In the genomic region with DNA sequence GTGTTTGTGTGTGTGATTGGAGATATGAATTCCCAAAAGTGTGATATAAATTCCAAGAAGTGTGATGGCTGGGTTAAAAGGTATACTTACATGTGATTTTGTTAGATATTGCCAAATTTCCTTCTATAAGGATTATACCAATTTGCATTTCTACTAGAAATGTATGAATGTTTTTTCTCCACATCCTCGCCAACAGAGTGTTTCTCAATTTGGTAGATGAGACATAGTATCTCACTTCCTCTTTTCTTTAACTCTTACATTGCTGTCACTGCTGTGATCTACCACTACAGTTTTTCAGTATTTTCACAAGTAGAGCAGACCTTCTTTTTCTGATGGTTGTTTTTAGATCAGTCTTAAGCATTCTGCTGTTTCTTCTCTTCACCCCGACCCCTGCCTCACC, we compare ENCODE assay signal across 9 cellular contexts.
DNase-seq lines count a peak whose midpoint lies in the region; ATAC-seq and TF ChIP-seq lines count a peak whose summit lies in the region.
"Had no signal": no experiment of that assay in that cellular context is flagged by ENCODE, and none has a peak within 500 bp of the region (broad histone marks: within the 10 kb centered on the region; RNA-seq: fewer than 3 reads in every experiment).

No MANE protein-coding gene starts in this region.

- no peaks in the 10 kb centered on the region for H3K9me2 ChIP-seq in PC-3 (replicated peaks; ENCODE audit: low read length)

- intact Hi-C loops in PC-3 (cut with micrococcal nuclease) (loop anchor here (1.0 kb wide), 1 partner anchor 12 kb away; no protein-coding TSS in a partner anchor), left colon (cut with DNase I, micrococcal nuclease) (no loop called here)

- H3K9me3 Mint-ChIP-seq in stimulated activated memory B cell treated with anti-CD40 and anti-IgM and Interleukin-4, amounts not matched to agents 10 μg/mL and 1 μg/mL and 100 μg/mL, for 72 hours: peaks cover 3% of the 10 kb centered on the region

- H3K27ac Mint-ChIP-seq in stimulated activated memory B cell treated with anti-CD40 and anti-IgM and Interleukin-4, amounts not matched to agents 10 μg/mL and 1 μg/mL and 100 μg/mL, for 72 hours: no peak overlapping the region

- no peak for TF ChIP-seq CTCF in PC-3 (conservative IDR thresholded peaks at IDR 0.05; ENCODE audit: low read depth, low read length)
- TF ChIP-seq CTCF in WERI-Rb-1 (IDR thresholded peaks at IDR 0.05; ENCODE audit: low read depth, low read length): no peak

- H3K27ac ChIP-seq in PC-3 (ENCODE audit: low read length): no peak overlapping the region
- H3K27ac ChIP-seq in WERI-Rb-1: no peak overlapping the region

- H3K36me3 Mint-ChIP-seq in stimulated activated memory B cell treated with anti-CD40 and anti-IgM and Interleukin-4, amounts not matched to agents 10 μg/mL and 1 μg/mL and 100 μg/mL, for 72 hours: peaks cover 5% of the 10 kb centered on the region

- ATAC-seq in GM19324 (IDR thresholded peaks at IDR 0.05; ENCODE audit: low FRiP score, unreplicated experiment) (peak; percentile 91), HG03039 (IDR thresholded peaks at IDR 0.05; ENCODE audit: unreplicated experiment) (peak; percentile 92), PC-3 (no peak), left colon (no peak)
- peak; percentile 79 for ATAC-seq in stimulated activated memory B cell treated with anti-CD40 and anti-IgM and Interleukin-4, amounts not matched to agents 10 μg/mL and 1 μg/mL and 100 μg/mL, for 72 hours
- ATAC-seq: left lobe of liver had no signal

- BruUV-seq in PC-3 (replicated peaks; lab: Mats Ljungman, UMichigan): no TSS peak

- peak; percentile 15 for DNase-seq in PC-3
- DNase-seq in stimulated activated CD4-positive, alpha-beta T cell treated with anti-CD3 and anti-CD28 coated beads, Interleukin-4, amount 100 ng/mL, for 4 hours: no peak
- no peak for DNase-seq in WERI-Rb-1
- no peak for DNase-seq in stimulated activated naive CD4-positive, alpha-beta T cell treated with Interleukin-2 at 50 U/mL for 16 hours (lab: John Stamatoyannopoulos, UW)
- no peak for DNase-seq in left colon

- H3K9ac ChIP-seq in PC-3 (ENCODE audit: low read length): no peak overlapping the region

- CTCF ChIA-PET in PC-3 (lab: Charles Lee): no interaction called here

- no peaks in the 10 kb centered on the region for H4K20me1 ChIP-seq in PC-3 (ENCODE audit: low read length)

- no peak overlapping the region for H2AFZ ChIP-seq in PC-3 (ENCODE audit: low read length)

- no peaks in the 10 kb centered on the region for H3F3A ChIP-seq in PC-3 (ENCODE audit: low read length, unreplicated experiment)

- H3K4me1 Mint-ChIP-seq in stimulated activated memory B cell treated with anti-CD40 and anti-IgM and Interleukin-4, amounts not matched to agents 10 μg/mL and 1 μg/mL and 100 μg/mL, for 72 hours: peaks cover 17% of the 10 kb centered on the region

- H3K4me2 ChIP-seq in PC-3 (ENCODE audit: low read length): no peak overlapping the region

- H3K4me1 ChIP-seq in PC-3 (ENCODE audit: insufficient read depth, low read length): no peaks in the 10 kb centered on the region

- no peaks in the 10 kb centered on the region for H3K27me3 Mint-ChIP-seq in stimulated activated memory B cell treated with anti-CD40 and anti-IgM and Interleukin-4, amounts not matched to agents 10 μg/mL and 1 μg/mL and 100 μg/mL, for 72 hours

- no peaks in the 10 kb centered on the region for H3K9me3 ChIP-seq in PC-3 (ENCODE audit: low read length)
- H3K9me3 ChIP-seq in WERI-Rb-1 (ENCODE audit: severe bottlenecking): no peaks in the 10 kb centered on the region

- H3K4me3 ChIP-seq in PC-3 (ENCODE audit: low read length): no peak overlapping the region
- no peak overlapping the region for H3K4me3 ChIP-seq in WERI-Rb-1 (ENCODE audit: low read depth, low read length)

- no peaks in the 10 kb centered on the region for H3K79me2 ChIP-seq in PC-3 (ENCODE audit: low read length)

- H3K27me3 ChIP-seq in PC-3 (ENCODE audit: low read length) (no peaks in the 10 kb centered on the region), WERI-Rb-1 (ENCODE audit: insufficient read depth, low read depth, severe bottlenecking) (no peaks in the 10 kb centered on the region)

- POLR2A ChIA-PET in PC-3 (lab: Charles Lee; ENCODE audit: unreplicated experiment): no interaction called here

- H3K36me3 ChIP-seq in PC-3 (ENCODE audit: low read depth, low read length) (no peaks in the 10 kb centered on the region), WERI-Rb-1 (no peaks in the 10 kb centered on the region)

- no peak overlapping the region for H3K4me3 Mint-ChIP-seq in stimulated activated memory B cell treated with anti-CD40 and anti-IgM and Interleukin-4, amounts not matched to agents 10 μg/mL and 1 μg/mL and 100 μg/mL, for 72 hours

Comparison
In these comparisons a context has a peak if more than half of its experiments do, and no peak if none do; other contexts are left out.
1. ATAC-seq: peak in GM19324 (single experiment), HG03039 (single experiment) and stimulated activated memory B cell treated with anti-CD40 and anti-IgM and Interleukin-4, amounts not matched to agents 10 μg/mL and 1 μg/mL and 100 μg/mL, for 72 hours (single experiment); none in PC-3 (single experiment) and left colon (single experiment).